8 cellular contexts compared by ENCODE assay signal in the genomic region with DNA sequence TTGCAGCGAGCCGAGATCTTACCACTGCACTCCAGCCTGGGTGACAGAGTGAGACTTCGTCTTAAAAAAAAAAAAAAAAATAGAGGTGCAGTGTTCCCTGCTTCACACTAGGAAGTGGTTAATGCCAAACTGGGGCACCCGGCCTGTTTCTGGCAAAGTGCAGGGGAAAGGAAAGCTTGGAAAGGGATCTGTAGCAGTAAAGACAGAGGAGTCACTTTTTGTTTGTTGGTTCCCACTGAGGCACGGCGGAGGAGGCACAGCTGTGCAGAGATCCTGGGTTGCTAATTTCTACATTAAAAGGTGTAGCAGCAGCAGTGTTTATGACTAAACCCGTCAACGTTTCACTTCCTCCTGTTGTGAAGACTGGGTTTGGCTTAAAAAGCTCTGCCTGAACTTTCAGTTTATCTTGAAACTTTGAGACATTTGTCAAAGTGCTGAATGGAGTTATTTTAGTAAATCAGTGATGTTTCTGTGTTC.
DNase-seq lines count a peak whose midpoint lies in the region; ATAC-seq, FAIRE-seq and TF ChIP-seq lines count a peak whose summit lies in the region.

No MANE protein-coding gene starts in this region.

- peak overlapping the region; percentile 43 for H3K4me3 Mint-ChIP-seq in activated T-helper 2 cell treated with anti-CD3 and anti-CD28 coated beads, Interferon-gamma antibody, Interleukin-2, Interleukin-4, amounts not matched to agents 10 μg/mL and 5 μg/mL and 100 μg/mL, durations not matched to agents 14 hours and 24 hours and 36 hours (ENCODE audit: low read depth)

- H3K56ac ChIP-seq in mesendoderm (ENCODE audit: low read length) = no peak overlapping the region

- H3K23ac ChIP-seq in mesendoderm (ENCODE audit: low read length) = no peak overlapping the region

- no peaks in the 10 kb centered on the region for H4K20me1 ChIP-seq in Loucy (ENCODE audit: insufficient read depth, low read length, poor library complexity, severe bottlenecking)

- H3K4me1 ChIP-seq in Loucy (ENCODE audit: insufficient read depth, low read length, poor library complexity, severe bottlenecking) = peaks cover 41% of the 10 kb centered on the region
- peaks cover 6% of the 10 kb centered on the region for H3K4me1 ChIP-seq in mesendoderm (ENCODE audit: control insufficient read depth, low read depth, low read length)

- H3K4me1 Mint-ChIP-seq in activated T-helper 2 cell treated with anti-CD3 and anti-CD28 coated beads, Interferon-gamma antibody, Interleukin-2, Interleukin-4, amounts not matched to agents 10 μg/mL and 5 μg/mL and 100 μg/mL, durations not matched to agents 14 hours and 24 hours and 36 hours (ENCODE audit: low read depth) = peaks cover 4% of the 10 kb centered on the region

- H2AFZ ChIP-seq in Loucy (ENCODE audit: low read length) = peak overlapping the region; percentile 22

- no peaks in the 10 kb centered on the region for H3K9me2 ChIP-seq in Loucy (replicated peaks; ENCODE audit: low read depth, low read length)

- H3K4me3 ChIP-seq in Loucy (ENCODE audit: low read length, poor library complexity, severe bottlenecking) (peak overlapping the region; percentile 60), WERI-Rb-1 (ENCODE audit: low read depth, low read length) (no peak overlapping the region), mesendoderm (ENCODE audit: low read length) (no peak overlapping the region)

- H2BK120ac ChIP-seq in mesendoderm (ENCODE audit: low read depth, low read length) = no peak overlapping the region

- peak; percentile 96 for FAIRE-seq in GM12892 (lab: Jason Lieb, UNC)

- peak; percentile 97 for ATAC-seq in GM21723 (IDR thresholded peaks at IDR 0.05; ENCODE audit: unreplicated experiment)

- no CpG with 5 or more reads among the region's 8 CpGs for WGBS in mesendoderm (ENCODE audit: extremely low coverage, insufficient coverage, low lambda C conversion rate)

- no peak overlapping the region for H4K8ac ChIP-seq in mesendoderm (ENCODE audit: low read depth, low read length)

- 0 out of 2 replicates have a peak, but pooled peaks cover 15% of the 10 kb centered on the region for H3K79me2 ChIP-seq in Loucy (ENCODE audit: insufficient read depth, low read length)
- no peaks in the 10 kb centered on the region for H3K79me2 ChIP-seq in mesendoderm (ENCODE audit: control insufficient read depth, insufficient read depth, low read length)

- intact Hi-C loops in activated T-helper 2 cell treated with anti-CD3 and anti-CD28 coated beads, Interferon-gamma antibody, Interleukin-2, Interleukin-4, amounts not matched to agents 10 μg/mL and 5 μg/mL and 100 μg/mL, durations not matched to agents 14 hours and 24 hours and 36 hours (cut with micrococcal nuclease) = loop anchor here (2.0 kb wide), 1 partner anchor 34 kb away; no protein-coding TSS in a partner anchor

- no peak overlapping the region for H3K27ac ChIP-seq in WERI-Rb-1
- no peak overlapping the region for H3K27ac ChIP-seq in mesendoderm (ENCODE audit: low read depth, low read length)

- no peak; the same call in 1 of the 2 replicates for TF ChIP-seq POLR2A in GM12892 (IDR thresholded peaks at IDR 0.05; ENCODE audit: low read depth, low read length)

- H3K9me3 Mint-ChIP-seq in activated T-helper 2 cell treated with anti-CD3 and anti-CD28 coated beads, Interferon-gamma antibody, Interleukin-2, Interleukin-4, amounts not matched to agents 10 μg/mL and 5 μg/mL and 100 μg/mL, durations not matched to agents 14 hours and 24 hours and 36 hours = no peaks in the 10 kb centered on the region

- TF ChIP-seq CTCF in Loucy (conservative IDR thresholded peaks at IDR 0.05; ENCODE audit: low read length) (no peak), WERI-Rb-1 (IDR thresholded peaks at IDR 0.05; ENCODE audit: low read depth, low read length) (no peak)

- H3K27me3 Mint-ChIP-seq in activated T-helper 2 cell treated with anti-CD3 and anti-CD28 coated beads, Interferon-gamma antibody, Interleukin-2, Interleukin-4, amounts not matched to agents 10 μg/mL and 5 μg/mL and 100 μg/mL, durations not matched to agents 14 hours and 24 hours and 36 hours (ENCODE audit: low read depth) = no peaks in the 10 kb centered on the region

- H3K27ac Mint-ChIP-seq in activated T-helper 2 cell treated with anti-CD3 and anti-CD28 coated beads, Interferon-gamma antibody, Interleukin-2, Interleukin-4, amounts not matched to agents 10 μg/mL and 5 μg/mL and 100 μg/mL, durations not matched to agents 14 hours and 24 hours and 36 hours = peak overlapping the region; percentile 68

- H3K4ac ChIP-seq in mesendoderm (ENCODE audit: low read depth, low read length) = no peak overlapping the region

- H2AK5ac ChIP-seq in mesendoderm (ENCODE audit: low read length) = no peak overlapping the region

- no peak overlapping the region for H2BK15ac ChIP-seq in mesendoderm (replicated peaks; ENCODE audit: low read depth)

- H3K18ac ChIP-seq in mesendoderm (ENCODE audit: low read length) = no peak overlapping the region

- no peaks in the 10 kb centered on the region for H3K36me3 Mint-ChIP-seq in activated T-helper 2 cell treated with anti-CD3 and anti-CD28 coated beads, Interferon-gamma antibody, Interleukin-2, Interleukin-4, amounts not matched to agents 10 μg/mL and 5 μg/mL and 100 μg/mL, durations not matched to agents 14 hours and 24 hours and 36 hours (ENCODE audit: low read depth)

- no peak overlapping the region for H4K5ac ChIP-seq in mesendoderm (ENCODE audit: low read length)

- H3K4me2 ChIP-seq in Loucy (ENCODE audit: low read depth, low read length, poor library complexity, severe bottlenecking) (peak overlapping the region; percentile 82), mesendoderm (ENCODE audit: low read length) (no peak overlapping the region)

- H3K9me3 ChIP-seq in Loucy (ENCODE audit: insufficient read depth, low read depth, low read length) (no peaks in the 10 kb centered on the region), WERI-Rb-1 (ENCODE audit: severe bottlenecking) (no peaks in the 10 kb centered on the region)

- peaks cover 4% of the 10 kb centered on the region for H3K79me1 ChIP-seq in mesendoderm (ENCODE audit: low read length)

- no peaks in the 10 kb centered on the region for H3K36me3 ChIP-seq in Loucy (ENCODE audit: insufficient read depth, low read length)
- no peaks in the 10 kb centered on the region for H3K36me3 ChIP-seq in WERI-Rb-1
- H3K36me3 ChIP-seq in mesendoderm (ENCODE audit: control insufficient read depth, insufficient read depth, low read length) = no peaks in the 10 kb centered on the region

- no peaks in the 10 kb centered on the region for H3K27me3 ChIP-seq in Loucy (ENCODE audit: insufficient read depth, low read length, poor library complexity, severe bottlenecking)
- no peaks in the 10 kb centered on the region for H3K27me3 ChIP-seq in WERI-Rb-1 (ENCODE audit: insufficient read depth, low read depth, severe bottlenecking)
- H3K27me3 ChIP-seq in mesendoderm (ENCODE audit: insufficient read depth, low read length, poor library complexity) = no peaks in the 10 kb centered on the region

- H3K9ac ChIP-seq in Loucy (ENCODE audit: low read depth, low read length, poor library complexity, severe bottlenecking) = peak overlapping the region; percentile 70
- H3K9ac ChIP-seq in mesendoderm (ENCODE audit: low read length) = no peak overlapping the region

- no peaks in the 10 kb centered on the region for H3F3A ChIP-seq in Loucy (ENCODE audit: low read depth)

- DNase-seq in GM12892 (ENCODE audit: insufficient read length) = peak; percentile 9
- peak; percentile 14 for DNase-seq in activated T-helper 2 cell treated with anti-CD3 and anti-CD28 coated beads, Interferon-gamma antibody, Interleukin-2, Interleukin-4, amounts not matched to agents 10 μg/mL and 5 μg/mL and 100 μg/mL, durations not matched to agents 14 hours and 24 hours and 36 hours (ENCODE audit: low spot score)
- DNase-seq in renal cortical epithelial cell (ENCODE audit: low read depth) = peak; percentile 47
- DNase-seq in WERI-Rb-1 = no peak
- DNase-seq in mesendoderm = no peak
- DNase-seq in islet precursor cell = no peak

- no peak overlapping the region for H2BK5ac ChIP-seq in mesendoderm (ENCODE audit: low read length)

Comparison
In these comparisons a context has a peak if more than half of its experiments do, and no peak if none do; other contexts are left out.
1. DNase-seq: peak in GM12892 (single experiment), activated T-helper 2 cell treated with anti-CD3 and anti-CD28 coated beads, Interferon-gamma antibody, Interleukin-2, Interleukin-4, amounts not matched to agents 10 μg/mL and 5 μg/mL and 100 μg/mL, durations not matched to agents 14 hours and 24 hours and 36 hours (single experiment) and renal cortical epithelial cell (single experiment); none in WERI-Rb-1 (single experiment), mesendoderm (single experiment) and islet precursor cell (single experiment).